4 cellular contexts compared by ENCODE assay signal in the genomic region with DNA sequence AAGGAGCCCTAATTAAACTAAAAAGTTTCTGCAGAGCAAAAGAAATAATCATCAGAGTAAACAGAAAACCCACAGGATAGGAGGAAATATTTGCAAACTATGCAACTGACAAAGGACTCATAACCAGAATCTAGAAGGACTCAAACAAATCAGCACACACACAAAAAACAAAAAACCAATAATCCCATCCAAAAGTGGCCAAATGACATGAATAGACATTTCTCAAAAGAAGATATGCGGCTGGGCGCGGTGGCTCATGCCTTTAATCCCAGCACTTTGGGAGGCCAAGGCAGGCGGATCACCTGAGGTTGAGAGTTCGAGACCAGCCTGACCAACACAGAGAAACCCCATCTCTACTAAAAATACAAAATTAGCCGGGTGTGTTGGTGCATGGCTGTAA. TPM values are rescaled to one million over a fixed set of nuclear protein-coding genes. Genes with fewer than 3 reads are reported as not detected.
"Had no signal": no experiment of that assay in that cellular context is flagged by ENCODE, and none has a peak within 500 bp of the region (broad histone marks: within the 10 kb centered on the region; RNA-seq: fewer than 3 reads in every experiment).

No MANE protein-coding gene starts in this region.

RNA-seq across cellular contexts. Expression of a gene that starts 8.1 kb away (rescaled TPM):
- total RNA-seq: left ventricle myocardium superior, sciatic nerve had no signal
- polyA plus RNA-seq: keratinocyte, neural cell had no signal
